ENCODE assay signal across 2 cellular contexts in genomic region chr2:27972311-27972710, GRCh38.
TF ChIP-seq lines count a peak whose summit lies in the region.

No MANE protein-coding gene starts in this region.

TF ChIP-seq in A549, 52 proteins besides CTCF, POLR2A, EP300 and RAD21 (continued from another document):
- no peak for TF ChIP-seq HMGXB4 (CRISPR knock-in tag; IDR thresholded peaks at IDR 0.05; ENCODE audit: borderline replicate concordance)
- no peak for TF ChIP-seq NFE2L2 (conservative IDR thresholded peaks at IDR 0.05; ENCODE audit: low read length)
- TF ChIP-seq HDAC2 (IDR thresholded peaks at IDR 0.05): no peak
- no peak for TF ChIP-seq HOXA7 (CRISPR knock-in tag; IDR thresholded peaks at IDR 0.05)
- TF ChIP-seq GATA3 (IDR thresholded peaks at IDR 0.05; ENCODE audit: borderline replicate concordance): no peak
- TF ChIP-seq MAX (IDR thresholded peaks at IDR 0.05): no peak
- TF ChIP-seq NPAS2 (CRISPR knock-in tag; IDR thresholded peaks at IDR 0.05; ENCODE audit: borderline replicate concordance): no peak
- TF ChIP-seq ESRRA (IDR thresholded peaks at IDR 0.05; ENCODE audit: borderline replicate concordance, low read length): no peak
- TF ChIP-seq RFX5 (IDR thresholded peaks at IDR 0.05): no peak
- no peak for TF ChIP-seq ZSCAN20 (CRISPR knock-in tag; IDR thresholded peaks at IDR 0.05)
TF ChIP-seq in A549: peak in this region for 0.

TF ChIP-seq in IMR-90, 13 proteins besides CTCF, POLR2A, EP300 and RAD21 (continued from another document):
- TF ChIP-seq MXI1 (IDR thresholded peaks at IDR 0.05; ENCODE audit: borderline replicate concordance, low read depth, low read length) (no peak), ELK1 (IDR thresholded peaks at IDR 0.05; ENCODE audit: borderline replicate concordance, low read depth, low read length) (no peak), RFX5 (IDR thresholded peaks at IDR 0.05; ENCODE audit: low read depth, low read length) (no peak), MAZ (IDR thresholded peaks at IDR 0.05; ENCODE audit: borderline replicate concordance, low read depth, low read length) (no peak), MAFK (IDR thresholded peaks at IDR 0.05; ENCODE audit: low read depth, low read length) (no peak), RCOR1 (IDR thresholded peaks at IDR 0.05; ENCODE audit: insufficient replicate concordance, low read length) (no peak), FOS (IDR thresholded peaks at IDR 0.05; ENCODE audit: low read depth, low read length) (no peak), NFE2L2 (IDR thresholded peaks at IDR 0.05; ENCODE audit: low read depth, low read length) (no peak), CEBPB (IDR thresholded peaks at IDR 0.05; ENCODE audit: low read depth, low read length) (no peak), SMC3 (IDR thresholded peaks at IDR 0.05; ENCODE audit: low read depth, low read length) (no peak), USF2 (IDR thresholded peaks at IDR 0.05; ENCODE audit: low read depth, low read length) (no peak)
